21 cellular contexts compared by ENCODE assay signal in genomic region chr6:39441301-39441700, GRCh38.
DNase-seq lines count a peak whose midpoint lies in the region; ATAC-seq, FAIRE-seq and TF ChIP-seq lines count a peak whose summit lies in the region.
"Had no signal": no experiment of that assay in that cellular context is flagged by ENCODE, and none has a peak within 500 bp of the region (broad histone marks: within the 10 kb centered on the region; RNA-seq: fewer than 3 reads in every experiment).

No MANE protein-coding gene starts in this region.

- TF ChIP-seq EP300 in gastroesophageal sphincter (IDR thresholded peaks at IDR 0.05) = no peak

- no peak overlapping the region for H3K27ac ChIP-seq in gastroesophageal sphincter
- H3K27ac ChIP-seq: C4-2B, PC-9, SJCRH30 had no signal

- H3K36me3 ChIP-seq in bronchial epithelial cell (ENCODE audit: control insufficient read depth, insufficient read depth, low read length) (no peaks in the 10 kb centered on the region), gastroesophageal sphincter (no peaks in the 10 kb centered on the region)
- H3K36me3 ChIP-seq: SJCRH30 had no signal

- WGBS in gastroesophageal sphincter (ENCODE audit: low coverage in 1 of 2), 2 donors = 98% methylated on average over 4 of the region's 6 CpGs; no CpG with 5 or more reads in 1 of the 2 donors

- DNase-seq in G401 (ENCODE audit: low spot score) (peak; percentile 13), NCI-H146 (lab: John Stamatoyannopoulos, UW) (peak; percentile 44), NCI-H345 (lab: John Stamatoyannopoulos, UW) (peak; percentile 11), bronchial epithelial cell (ENCODE audit: low read depth) (no peak), DMS153 (lab: John Stamatoyannopoulos, UW) (no peak), GM12891 (ENCODE audit: insufficient read length, low spot score) (no peak)
- DNase-seq: CD8-positive, alpha-beta memory T cell; NCI-H1092; NCI-H187; NCI-H2081 treated with DMSO at 0.1 percent for 48 hours; NCI-H510A; NK-92 treated with Interleukin-12 subunit alpha and Interleukin-12 subunit beta, amount 100 ng/mL, for 24 hours; PC-9; SJCRH30; T-helper 17 cell; T1000 had no signal

- TF ChIP-seq POLR2A in GM12891 (IDR thresholded peaks at IDR 0.05; ENCODE audit: low read depth, low read length) (no peak), gastroesophageal sphincter (IDR thresholded peaks at IDR 0.05) (no peak)

- H3K4me1 ChIP-seq in gastroesophageal sphincter = no peaks in the 10 kb centered on the region
- H3K4me1 ChIP-seq: SJCRH30 had no signal

- no peak for TF ChIP-seq CTCF in bronchial epithelial cell (IDR thresholded peaks at IDR 0.05; ENCODE audit: insufficient read depth, low read length, severe bottlenecking)
- TF ChIP-seq CTCF in gastroesophageal sphincter (IDR thresholded peaks at IDR 0.05) = no peak

- H3K27me3 ChIP-seq in bronchial epithelial cell (ENCODE audit: control insufficient read depth, insufficient read depth, low read length) (no peaks in the 10 kb centered on the region), gastroesophageal sphincter (no peaks in the 10 kb centered on the region)
- H3K27me3 ChIP-seq: SJCRH30 had no signal

- FAIRE-seq in bronchial epithelial cell (lab: Jason Lieb, UNC) (peak; percentile 60), GM12891 (lab: Jason Lieb, UNC) (no peak)
- FAIRE-seq: H54 had no signal

- in situ Hi-C loops in G401 (cut with HindIII; ENCODE audit: low sequenced_read_pairs) = no loop called here

- ATAC-seq in gastroesophageal sphincter = no peak
- ATAC-seq: Right ventricle myocardium inferior, SK-N-SH treated with all-trans-retinoic acid at 6 μM for 48 hours, T-helper 17 cell had no signal

- H3K4me3 ChIP-seq in bronchial epithelial cell (ENCODE audit: low read depth, low read length) = no peak overlapping the region
- no peak overlapping the region for H3K4me3 ChIP-seq in gastroesophageal sphincter
- H3K4me3 ChIP-seq: PC-9, SJCRH30 had no signal

- peaks cover 0 to 2% (median 0%) of the 10 kb centered on the region in 3 donors for H3K9me3 ChIP-seq in gastroesophageal sphincter
- H3K9me3 ChIP-seq: SJCRH30 had no signal

TF ChIP-seq in GM12891, 5 proteins besides CTCF, POLR2A, EP300 and RAD21:
- TF ChIP-seq PAX5 (IDR thresholded peaks at IDR 0.05; ENCODE audit: insufficient read depth, low read length, severe bottlenecking) (no peak), POLR2AphosphoS5 (IDR thresholded peaks at IDR 0.05; ENCODE audit: low read depth, low read length) (no peak), SPI1 (IDR thresholded peaks at IDR 0.05; ENCODE audit: low read depth, low read length) (no peak)

Comparison
In these comparisons a context has a peak if more than half of its experiments do, and no peak if none do; other contexts are left out.
1. DNase-seq: peak in G401 (single experiment), NCI-H146 (single experiment) and NCI-H345 (single experiment); none in bronchial epithelial cell (single experiment), DMS153 (single experiment) and GM12891 (single experiment).